1 cellular context compared by ENCODE assay signal in genomic region chr17:27245230-27245696, GRCh38.
TF ChIP-seq lines count a peak whose summit lies in the region.

No MANE protein-coding gene starts in this region.

TF ChIP-seq in HepG2, 621 proteins besides CTCF, POLR2A, EP300 and RAD21 (continued from another document and continues in another):
- TF ChIP-seq CEBPZ (IDR thresholded peaks at IDR 0.05; ENCODE audit: low read length) (no peak), ZNF704 (CRISPR knock-in tag; IDR thresholded peaks at IDR 0.05; ENCODE audit: borderline replicate concordance) (no peak), RCOR2 (CRISPR knock-in tag; IDR thresholded peaks at IDR 0.05) (0 out of 2 replicates have a peak, but pooled peaks have one; percentile 21), ZBTB2 (CRISPR knock-in tag; IDR thresholded peaks at IDR 0.05; ENCODE audit: low read depth) (no peak), HNF1B (CRISPR knock-in tag; IDR thresholded peaks at IDR 0.05) (peak; percentile 30; the same call in 1 of the 2 replicates), ZNF180 (CRISPR knock-in tag; IDR thresholded peaks at IDR 0.05; ENCODE audit: borderline replicate concordance, low read depth) (no peak), NRL (CRISPR knock-in tag; IDR thresholded peaks at IDR 0.05; ENCODE audit: borderline replicate concordance) (no peak), ZEB1 (IDR thresholded peaks at IDR 0.05; ENCODE audit: insufficient replicate concordance, low read depth) (no peak), DNMT1 (CRISPR knock-in tag; IDR thresholded peaks at IDR 0.05) (no peak), SNAPC2 (CRISPR knock-in tag; IDR thresholded peaks at IDR 0.05) (no peak), FOXK1 (CRISPR knock-in tag; IDR thresholded peaks at IDR 0.05; ENCODE audit: borderline replicate concordance, low read depth) (peak; percentile 73; the same call in 1 of the 2 replicates), ZNF788 (CRISPR knock-in tag; IDR thresholded peaks at IDR 0.05; ENCODE audit: borderline replicate concordance) (no peak), ZNF670 (CRISPR knock-in tag; IDR thresholded peaks at IDR 0.05; ENCODE audit: borderline replicate concordance) (no peak), ZNF639 (CRISPR knock-in tag; conservative IDR thresholded peaks at IDR 0.05) (no peak), ZNF34 (CRISPR knock-in tag; IDR thresholded peaks at IDR 0.05; ENCODE audit: borderline replicate concordance) (no peak), MZF1 (CRISPR knock-in tag; IDR thresholded peaks at IDR 0.05; ENCODE audit: borderline replicate concordance) (no peak), ARNTL (CRISPR knock-in tag; IDR thresholded peaks at IDR 0.05) (no peak), SIN3B (IDR thresholded peaks at IDR 0.05; ENCODE audit: low read length) (no peak), ZFP36 (IDR thresholded peaks at IDR 0.05; ENCODE audit: borderline replicate concordance, low read depth, low read length, partially characterized antibody) (no peak), TRIM24 (CRISPR knock-in tag; IDR thresholded peaks at IDR 0.05) (no peak), ZNF7 (CRISPR knock-in tag; IDR thresholded peaks at IDR 0.05) (no peak), MEIS1 (CRISPR knock-in tag; IDR thresholded peaks at IDR 0.05; ENCODE audit: borderline replicate concordance) (no peak), HOXA9 (CRISPR knock-in tag; IDR thresholded peaks at IDR 0.05; ENCODE audit: borderline replicate concordance) (no peak), PAX8 (CRISPR knock-in tag; IDR thresholded peaks at IDR 0.05; ENCODE audit: borderline replicate concordance) (no peak), ZNF883 (CRISPR knock-in tag; IDR thresholded peaks at IDR 0.05; ENCODE audit: not compliant biosample characterization) (no peak), ZSCAN30 (CRISPR knock-in tag; IDR thresholded peaks at IDR 0.05) (no peak), ZNF614 (CRISPR knock-in tag; IDR thresholded peaks at IDR 0.05; ENCODE audit: borderline replicate concordance) (peak; percentile 52; the same call in 1 of the 2 replicates), ZNF775 (CRISPR knock-in tag; IDR thresholded peaks at IDR 0.05; ENCODE audit: borderline replicate concordance) (no peak), SMARCC2 (IDR thresholded peaks at IDR 0.05) (no peak), ZNF468 (CRISPR knock-in tag; IDR thresholded peaks at IDR 0.05) (no peak), MLX (CRISPR knock-in tag; IDR thresholded peaks at IDR 0.05) (no peak), NFYC (CRISPR knock-in tag; IDR thresholded peaks at IDR 0.05) (no peak), SCMH1 (CRISPR knock-in tag; IDR thresholded peaks at IDR 0.05; ENCODE audit: borderline replicate concordance) (no peak), IRX3 (CRISPR knock-in tag; IDR thresholded peaks at IDR 0.05; ENCODE audit: borderline replicate concordance, low read depth) (no peak), ZNF234 (CRISPR knock-in tag; conservative IDR thresholded peaks at IDR 0.05) (no peak), GLI4 (CRISPR knock-in tag; IDR thresholded peaks at IDR 0.05; ENCODE audit: borderline replicate concordance) (no peak), RARG (CRISPR knock-in tag; IDR thresholded peaks at IDR 0.05; ENCODE audit: low read depth) (no peak), CBX1 (IDR thresholded peaks at IDR 0.05; ENCODE audit: low read depth) (no peak), ZNF709 (CRISPR knock-in tag; IDR thresholded peaks at IDR 0.05) (no peak), ETV6 (CRISPR knock-in tag; conservative IDR thresholded peaks at IDR 0.05) (no peak), ELK4 (CRISPR knock-in tag; IDR thresholded peaks at IDR 0.05; ENCODE audit: borderline replicate concordance) (no peak), ZNF567 (CRISPR knock-in tag; IDR thresholded peaks at IDR 0.05; ENCODE audit: borderline replicate concordance) (no peak), ZNF367 (CRISPR knock-in tag; IDR thresholded peaks at IDR 0.05; ENCODE audit: borderline replicate concordance) (no peak), HINFP (CRISPR knock-in tag; IDR thresholded peaks at IDR 0.05; ENCODE audit: low read depth) (no peak), ZBED4 (CRISPR knock-in tag; IDR thresholded peaks at IDR 0.05; ENCODE audit: borderline replicate concordance) (peak; percentile 63; the same call in 1 of the 2 replicates), HDAC1 (CRISPR knock-in tag; IDR thresholded peaks at IDR 0.05) (peak; percentile 33; the same call in 1 of the 2 replicates), SMARCE1 (IDR thresholded peaks at IDR 0.05; ENCODE audit: borderline replicate concordance) (no peak), TMF1 (CRISPR knock-in tag; IDR thresholded peaks at IDR 0.05; ENCODE audit: low read depth) (no peak), ZNF275 (CRISPR knock-in tag; IDR thresholded peaks at IDR 0.05; ENCODE audit: borderline replicate concordance) (no peak), XRCC5 (optimal IDR thresholded peaks at IDR 0.05; ENCODE audit: low read length) (peak; percentile 60), ZNF674 (CRISPR knock-in tag; IDR thresholded peaks at IDR 0.05; ENCODE audit: low read depth) (no peak), FOXO1 (CRISPR knock-in tag; IDR thresholded peaks at IDR 0.05) (peak; percentile 67; the same call in 1 of the 2 replicates)
